ENCODE assay signal across 18 cellular contexts in the genomic region with DNA sequence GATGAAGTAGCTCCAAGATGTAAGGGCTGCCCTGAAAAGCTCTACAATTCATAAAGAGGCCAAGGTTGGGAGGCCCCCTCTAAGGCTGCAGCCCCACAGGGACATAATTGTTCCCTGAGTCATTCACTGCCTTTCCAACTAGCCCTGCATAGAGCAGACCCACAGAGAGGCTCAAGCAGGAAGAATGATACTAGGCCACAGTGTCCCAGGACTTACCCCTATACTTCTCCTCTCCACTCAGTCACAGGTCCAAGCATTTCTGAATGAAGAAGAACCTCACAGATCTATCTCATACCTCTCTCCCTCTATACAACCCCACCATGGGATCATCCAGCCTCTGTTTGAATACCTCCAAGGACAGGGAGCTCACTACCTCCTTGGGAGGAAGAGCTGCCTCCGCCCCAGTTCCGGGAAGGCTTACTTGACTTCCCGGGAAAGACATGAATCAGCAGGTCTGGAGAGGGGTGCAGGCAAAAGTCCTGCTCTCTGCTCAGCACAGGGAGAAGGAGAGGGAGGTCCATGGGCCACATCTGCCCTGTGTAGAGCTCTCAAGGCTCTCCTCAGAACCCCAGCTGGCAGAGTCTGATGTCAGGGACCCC. TPM values are rescaled to one million over a fixed set of nuclear protein-coding genes. Genes with fewer than 3 reads are reported as not detected.
DNase-seq lines count a peak whose midpoint lies in the region; ATAC-seq, FAIRE-seq and TF ChIP-seq lines count a peak whose summit lies in the region.
"Had no signal": no experiment of that assay in that cellular context is flagged by ENCODE, and none has a peak within 500 bp of the region (broad histone marks: within the 10 kb centered on the region; RNA-seq: fewer than 3 reads in every experiment).

No MANE protein-coding gene starts in this region.

- H3K4me3 ChIP-seq in astrocyte of the spinal cord (ENCODE audit: low read depth, low read length) = no peak overlapping the region
- H3K4me3 ChIP-seq in keratinocyte (ENCODE audit: control insufficient read depth in 2 of 3, extremely low read depth in 1 of 3, insufficient read depth in 2 of 3, low read depth in 1 of 3, low read length in 3 of 3) = no peak overlapping the region
- no peak overlapping the region for H3K4me3 ChIP-seq in prostate gland
- H3K4me3 ChIP-seq: esophagus squamous epithelium had no signal

- H3K9me3 ChIP-seq in keratinocyte (ENCODE audit: control insufficient read depth, low read depth, low read length) (no peaks in the 10 kb centered on the region), prostate gland (no peaks in the 10 kb centered on the region)
- H3K9me3 ChIP-seq: esophagus squamous epithelium had no signal

- WGBS in prostate gland = 73% methylated on average over 3 of the region's 3 CpGs

- FAIRE-seq in keratinocyte (lab: Jason Lieb, UNC) = no peak
- FAIRE-seq: GM18507, islet of Langerhans had no signal

- no peak for TF ChIP-seq POLR2A in prostate gland (IDR thresholded peaks at IDR 0.05)

- DNase-seq in ACHN (peak; percentile 62), HT1080 (ENCODE audit: low read depth) (peak; percentile 82), astrocyte of the spinal cord (ENCODE audit: low read depth, low spot score) (peak; percentile 83), keratinocyte (ENCODE audit: low read depth, low spot score) (no peak), SIG-M5 (lab: John Stamatoyannopoulos, UW) (no peak), prostate gland (ENCODE audit: low spot score) (no peak), inferior parietal cortex (ENCODE audit: extremely low spot score) (no peak)
- DNase-seq: activated CD4-positive, alpha-beta T cell treated with anti-CD3 and anti-CD28 coated beads, Interleukin-2, amount 10 ng/mL, durations not matched to agents 24 days and 14 days; AML-193; caudate nucleus; DND-41; esophagus squamous epithelium; NCI-H2081; stimulated activated CD8-positive, alpha-beta memory T cell treated with anti-CD3 and anti-CD28 coated beads, Interleukin-4, amount 100 ng/mL, for 48 hours had no signal

- H3K4me1 ChIP-seq in keratinocyte (ENCODE audit: control insufficient read depth, extremely low read depth, insufficient read depth, low read length) = no peaks in the 10 kb centered on the region
- no peaks in the 10 kb centered on the region for H3K4me1 ChIP-seq in prostate gland (replicated peaks)

- no peak overlapping the region for H3K4me2 ChIP-seq in keratinocyte (ENCODE audit: control insufficient read depth, extremely low read depth, insufficient read depth, low read depth, low read length)

- H3K9me1 ChIP-seq in keratinocyte (ENCODE audit: control insufficient read depth, extremely low read depth, insufficient read depth, low read length) = no peaks in the 10 kb centered on the region

- ATAC-seq in GM21381 (IDR thresholded peaks at IDR 0.05; ENCODE audit: unreplicated experiment) = no peak

- H3K9ac ChIP-seq in keratinocyte (ENCODE audit: control insufficient read depth, extremely low read depth, insufficient read depth, low read length) = no peak overlapping the region

- H4K20me1 ChIP-seq in keratinocyte (ENCODE audit: control insufficient read depth, extremely low read depth, insufficient read depth, low read length) = no peaks in the 10 kb centered on the region

- in situ Hi-C loops in ACHN (cut with HindIII; ENCODE audit: low pct_ligation_motif_present, low pct_unique_long_range_greater_than_20kb, low sequenced_read_pairs) = no loop called here
- in situ Hi-C loops in astrocyte of the spinal cord (cut with HindIII; ENCODE audit: low sequenced_read_pairs) = no loop called here

- TF ChIP-seq CTCF in astrocyte of the spinal cord (IDR thresholded peaks at IDR 0.05; ENCODE audit: low read depth, low read length) (no peak), keratinocyte (optimal IDR thresholded peaks at IDR 0.05 in 1 of 3, IDR thresholded peaks at IDR 0.05 in 1 of 3, conservative IDR thresholded peaks at IDR 0.05 in 1 of 3; ENCODE audit: extremely low read depth in 1 of 3, insufficient read depth in 2 of 3, low read length in 3 of 3) (no peak), prostate gland (IDR thresholded peaks at IDR 0.05) (no peak)

- H3K36me3 ChIP-seq in keratinocyte (ENCODE audit: control insufficient read depth in 2 of 2, extremely low read depth in 1 of 2, insufficient read depth in 2 of 2, low read length in 2 of 2) (no peaks in the 10 kb centered on the region), prostate gland (no peaks in the 10 kb centered on the region)
- H3K36me3 ChIP-seq: esophagus squamous epithelium had no signal

- peak overlapping the region; percentile 8 for H2AFZ ChIP-seq in keratinocyte (ENCODE audit: control insufficient read depth, low read length)

- dilution Hi-C loops in keratinocyte (cut with MboI; ENCODE audit: extremely low pct_ligation_motif_present, low sequenced_read_pairs) = no loop called here

- intact Hi-C loops in prostate gland (cut with DNase I) = loop anchor here (5.0 to 10.0 kb wide), 2 partner anchors 116 to 179 kb away; no protein-coding TSS in a partner anchor

- H3K27me3 ChIP-seq in keratinocyte (ENCODE audit: control insufficient read depth, extremely low read depth, insufficient read depth, low read length) (no peaks in the 10 kb centered on the region), prostate gland (replicated peaks; ENCODE audit: insufficient read depth) (no peaks in the 10 kb centered on the region)

- H3K27ac ChIP-seq in keratinocyte (ENCODE audit: control insufficient read depth, insufficient read depth, low read length) (no peak overlapping the region), prostate gland (no peak overlapping the region)
- H3K27ac ChIP-seq: esophagus squamous epithelium had no signal

- no peaks in the 10 kb centered on the region for H3K79me2 ChIP-seq in keratinocyte (ENCODE audit: control insufficient read depth, insufficient read depth, low read length)

RNA-seq across cellular contexts. Expression of gene SKIC8, which starts 6.9 kb away (rescaled TPM):
- total RNA-seq in HT1080 (2014; rRNA removed; shearing (Covaris generic)) = 87.7 and 90.9 TPM in 2 replicates
- polyA plus RNA-seq in HT1080 (2015; cell fraction: cytosol; rRNA removed) = 79.4 and 94.3 TPM in 2 replicates
- polyA plus RNA-seq in HT1080 (2015; cell fraction: nucleus; rRNA removed) = 104 and 106 TPM in 2 replicates
- polyA plus RNA-seq in keratinocyte = 84.5 to 101 TPM (median 86.5 TPM) in 3 replicates
- polyA plus RNA-seq in keratinocyte (2011; ENCODE audit: low read depth) = 34.6 TPM
- polyA plus RNA-seq in keratinocyte (2011; cell fraction: cytosol; rRNA removed) = 70.8 and 79.9 TPM in 2 replicates
- 61.9 and 78.9 TPM in 2 replicates for polyA plus RNA-seq in keratinocyte (2011; cell fraction: nucleus; rRNA removed)
- 47.4 and 52.9 TPM in 2 replicates for polyA plus RNA-seq in keratinocyte (2012; ENCODE audit: low replicate concordance)
- polyA minus RNA-seq in keratinocyte = 34.9 to 66.5 TPM (median 61.0 TPM) in 3 replicates
- 39.7 TPM for polyA minus RNA-seq in keratinocyte (2011; cell fraction: cytosol; rRNA and poly(A)+ RNA removed)
- 20.6 and 31.5 TPM in 2 replicates for polyA minus RNA-seq in keratinocyte (2011; cell fraction: nucleus; rRNA and poly(A)+ RNA removed)
- total RNA-seq in prostate gland = 100 to 1,000 TPM in 1 of 2 donors, 10 to 100 TPM in 1; 58.1 to 109 TPM

RNA-seq across cellular contexts. Expression of gene CRABP1, which starts 33.9 kb away (rescaled TPM):
- total RNA-seq in HT1080 (2014; rRNA removed; shearing (Covaris generic)) = not detected in 2 replicates
- polyA plus RNA-seq in HT1080 (2015; cell fraction: cytosol; rRNA removed) = not detected in 2 replicates
- not detected in 2 replicates for polyA plus RNA-seq in HT1080 (2015; cell fraction: nucleus; rRNA removed)
- not detected in 3 replicates for polyA plus RNA-seq in keratinocyte
- polyA plus RNA-seq in keratinocyte (2011; ENCODE audit: low read depth) = not detected
- polyA plus RNA-seq in keratinocyte (2011; cell fraction: cytosol; rRNA removed) = not detected in 2 replicates
- not detected in 2 replicates for polyA plus RNA-seq in keratinocyte (2011; cell fraction: nucleus; rRNA removed)
- not detected in 2 replicates for polyA plus RNA-seq in keratinocyte (2012; ENCODE audit: low replicate concordance)
- not detected in 3 replicates for polyA minus RNA-seq in keratinocyte
- polyA minus RNA-seq in keratinocyte (2011; cell fraction: cytosol; rRNA and poly(A)+ RNA removed) = not detected
- not detected in 2 replicates for polyA minus RNA-seq in keratinocyte (2011; cell fraction: nucleus; rRNA and poly(A)+ RNA removed)
- not detected for total RNA-seq in prostate gland
- total RNA-seq: activated CD4-positive, alpha-beta T cell treated with anti-CD3 and anti-CD28 coated beads, Interleukin-2, amount 10 ng/mL, durations not matched to agents 24 days and 14 days; esophagus squamous epithelium had no signal

RNA-seq across cellular contexts. Expression of gene DNAJA4, which starts 41.9 kb away (rescaled TPM):
- not detected in 2 replicates for total RNA-seq in HT1080 (2014; rRNA removed; shearing (Covaris generic))
- not detected in 2 replicates for polyA plus RNA-seq in HT1080 (2015; cell fraction: cytosol; rRNA removed)
- not detected in 2 replicates for polyA plus RNA-seq in HT1080 (2015; cell fraction: nucleus; rRNA removed)
- 4.1 to 5.7 TPM (median 4.6 TPM) in 3 replicates for polyA plus RNA-seq in keratinocyte
- 44.8 TPM for polyA plus RNA-seq in keratinocyte (2011; ENCODE audit: low read depth)
- polyA plus RNA-seq in keratinocyte (2011; cell fraction: cytosol; rRNA removed) = 2.4 and 4.2 TPM in 2 replicates
- 8.1 and 9.4 TPM in 2 replicates for polyA plus RNA-seq in keratinocyte (2011; cell fraction: nucleus; rRNA removed)
- 3.4 and 25.7 TPM in 2 replicates for polyA plus RNA-seq in keratinocyte (2012; ENCODE audit: low replicate concordance)
- 2.3 to 3.3 TPM (median 3.2 TPM) in 3 replicates for polyA minus RNA-seq in keratinocyte
- polyA minus RNA-seq in keratinocyte (2011; cell fraction: cytosol; rRNA and poly(A)+ RNA removed) = 5.2 TPM
- polyA minus RNA-seq in keratinocyte (2011; cell fraction: nucleus; rRNA and poly(A)+ RNA removed) = 2.2 and 3.7 TPM in 2 replicates
- 10 to 100 TPM; 32.1 to 43.7 TPM for total RNA-seq in prostate gland
- total RNA-seq: neural crest cell had no signal

Comparison
In these comparisons a context has a peak if more than half of its experiments do, and no peak if none do; other contexts are left out.
1. DNase-seq: peak in ACHN (single experiment), HT1080 (single experiment) and astrocyte of the spinal cord (single experiment); none in keratinocyte (single experiment), SIG-M5 (single experiment), prostate gland (single experiment) and inferior parietal cortex (single experiment).
2. RNA of gene DNAJA4, which starts 41.9 kb away (total RNA-seq): 32.1 to 43.7 TPM in prostate gland; not detected in HT1080; every median in the first group is over 10 times any median in the second.